21 cellular contexts compared by ENCODE assay signal in genomic region chr22:23061471-23062280, GRCh38. TPM values are rescaled to one million over a fixed set of nuclear protein-coding genes. Genes with fewer than 3 reads are reported as not detected.
DNase-seq lines count a peak whose midpoint lies in the region; ATAC-seq and TF ChIP-seq lines count a peak whose summit lies in the region.
"Had no signal": no experiment of that assay in that cellular context is flagged by ENCODE, and none has a peak within 500 bp of the region (broad histone marks: within the 10 kb centered on the region; RNA-seq: fewer than 3 reads in every experiment).

No MANE protein-coding gene starts in this region.

- no peaks in the 10 kb centered on the region for H3K27me3 ChIP-seq in osteoblast (ENCODE audit: insufficient read depth, low read length)
- H3K27me3 ChIP-seq: gastrocnemius medialis, thyroid gland had no signal

- no peaks in the 10 kb centered on the region for H3K4me1 ChIP-seq in osteoblast (ENCODE audit: insufficient read depth, low read length)
- H3K4me1 ChIP-seq: gastrocnemius medialis, thyroid gland had no signal

- no peak overlapping the region for H3K27ac ChIP-seq in osteoblast (ENCODE audit: low read depth, low read length)
- H3K27ac ChIP-seq: gastrocnemius medialis, thyroid gland, VCaP had no signal

- no peak overlapping the region for H3K4me3 Mint-ChIP-seq in stimulated activated naive CD8-positive, alpha-beta T cell treated with anti-CD3 and anti-CD28 coated beads, Interleukin-15, amount 100 ng/mL, for 72 hours
- H3K4me3 Mint-ChIP-seq in activated CD4-positive, alpha-beta memory T cell treated with anti-CD3 and anti-CD28 coated beads, Interleukin-2, amount 10 ng/mL, durations not matched to agents 7 days and 5 days: no peak overlapping the region
- H3K4me3 Mint-ChIP-seq: B cell; central memory CD8-positive, alpha-beta T cell; nephron; T-helper 1 cell treated with Interleukin-12 subunit alpha and Interleukin-12 subunit beta and Interleukin-4 antibody, amounts not matched to agents 30 μg/mL and 1 μg/mL, for 36 hours had no signal

- no peaks in the 10 kb centered on the region for H4K20me1 ChIP-seq in osteoblast (ENCODE audit: insufficient read depth, low read length)

- H3K79me2 ChIP-seq in osteoblast (ENCODE audit: insufficient read depth, low read length): no peaks in the 10 kb centered on the region

- no peak overlapping the region for H2AFZ ChIP-seq in osteoblast (ENCODE audit: low read length)

- TF ChIP-seq CTCF in osteoblast (IDR thresholded peaks at IDR 0.05; ENCODE audit: extremely low read depth, low read depth, low read length): no peak

- POLR2A ChIA-PET in activated CD4-positive, alpha-beta memory T cell treated with anti-CD3 and anti-CD28 coated beads, Interleukin-2, amount 10 ng/mL, durations not matched to agents 7 days and 5 days (lab: Charles Lee): no interaction called here

- no peaks in the 10 kb centered on the region for H3K36me3 Mint-ChIP-seq in activated CD4-positive, alpha-beta memory T cell treated with anti-CD3 and anti-CD28 coated beads, Interleukin-2, amount 10 ng/mL, durations not matched to agents 7 days and 5 days (ENCODE audit: low read depth)

- no peaks in the 10 kb centered on the region for H3K36me3 ChIP-seq in osteoblast (ENCODE audit: insufficient read depth, low read length)
- H3K36me3 ChIP-seq: gastrocnemius medialis, thyroid gland had no signal

- ATAC-seq in stimulated activated naive CD8-positive, alpha-beta T cell treated with anti-CD3 and anti-CD28 coated beads, Interleukin-15, amount 100 ng/mL, for 72 hours: no peak
- ATAC-seq in stimulated activated naive CD8-positive, alpha-beta T cell treated with anti-CD3 and anti-CD28 coated beads, Interleukin-15, Interleukin-2, amounts not matched to agents 100 U/mL and 50 U/mL, for 24 hours: no peak
- no peak for ATAC-seq in HG02759 (IDR thresholded peaks at IDR 0.05; ENCODE audit: unreplicated experiment)
- ATAC-seq: gastrocnemius medialis had no signal

- DNase-seq in stimulated activated naive CD8-positive, alpha-beta T cell treated with anti-CD3 and anti-CD28 coated beads, Interleukin-15, amount 100 ng/mL, for 72 hours: peak in 1 of 2 donors; percentile 5
- no peak for DNase-seq in stimulated activated naive CD8-positive, alpha-beta T cell treated with anti-CD3 and anti-CD28 coated beads, Interleukin-15, Interleukin-2, amounts not matched to agents 100 U/mL and 50 U/mL, for 24 hours
- DNase-seq in activated CD4-positive, alpha-beta memory T cell treated with anti-CD3 and anti-CD28 coated beads, Interleukin-2, amount 10 ng/mL, durations not matched to agents 7 days and 5 days: peak; percentile 14
- DNase-seq in osteoblast (ENCODE audit: insufficient read length, low spot score, missing footprints) (peak; percentile 46), HuH-7 (ENCODE audit: low spot score) (no peak), SK-N-DZ (ENCODE audit: low spot score) (no peak)
- DNase-seq: anterior cingulate cortex; erythroblast; gastrocnemius medialis; NCI-H1105; NCI-H2081 treated with DMSO at 0.1 percent for 48 hours; NCI-H524; Right ventricle myocardium superior; stimulated activated CD4-positive, alpha-beta T cell treated with anti-CD3 and anti-CD28 coated beads, Interleukin-12 subunit alpha, Interleukin-12 subunit beta, amount 100 ng/mL, for 4 hours; thyroid gland had no signal

- peak overlapping the region; percentile 52 to 55 for H3K27ac Mint-ChIP-seq in stimulated activated naive CD8-positive, alpha-beta T cell treated with anti-CD3 and anti-CD28 coated beads, Interleukin-15, amount 100 ng/mL, for 72 hours
- no peak overlapping the region for H3K27ac Mint-ChIP-seq in activated CD4-positive, alpha-beta memory T cell treated with anti-CD3 and anti-CD28 coated beads, Interleukin-2, amount 10 ng/mL, durations not matched to agents 7 days and 5 days
- H3K27ac Mint-ChIP-seq: B cell; nephron; T-helper 1 cell treated with Interleukin-12 subunit alpha and Interleukin-12 subunit beta and Interleukin-4 antibody, amounts not matched to agents 30 μg/mL and 1 μg/mL, for 36 hours had no signal

- H3K9me3 ChIP-seq in osteoblast (ENCODE audit: low read depth, low read length): no peaks in the 10 kb centered on the region
- H3K9me3 ChIP-seq: gastrocnemius medialis, thyroid gland had no signal

- H3K9me3 Mint-ChIP-seq in stimulated activated naive CD8-positive, alpha-beta T cell treated with anti-CD3 and anti-CD28 coated beads, Interleukin-15, amount 100 ng/mL, for 72 hours: peaks cover 5 to 10% of the 10 kb centered on the region in 2 donors
- no peaks in the 10 kb centered on the region for H3K9me3 Mint-ChIP-seq in activated CD4-positive, alpha-beta memory T cell treated with anti-CD3 and anti-CD28 coated beads, Interleukin-2, amount 10 ng/mL, durations not matched to agents 7 days and 5 days
- H3K9me3 Mint-ChIP-seq: central memory CD8-positive, alpha-beta T cell; T-helper 1 cell treated with Interleukin-12 subunit alpha and Interleukin-12 subunit beta and Interleukin-4 antibody, amounts not matched to agents 30 μg/mL and 1 μg/mL, for 36 hours had no signal

- CTCF ChIA-PET in activated CD4-positive, alpha-beta memory T cell treated with anti-CD3 and anti-CD28 coated beads, Interleukin-2, amount 10 ng/mL, durations not matched to agents 7 days and 5 days (lab: Charles Lee): no interaction called here

- no peaks in the 10 kb centered on the region for H3K27me3 Mint-ChIP-seq in stimulated activated naive CD8-positive, alpha-beta T cell treated with anti-CD3 and anti-CD28 coated beads, Interleukin-15, amount 100 ng/mL, for 72 hours
- H3K27me3 Mint-ChIP-seq in activated CD4-positive, alpha-beta memory T cell treated with anti-CD3 and anti-CD28 coated beads, Interleukin-2, amount 10 ng/mL, durations not matched to agents 7 days and 5 days: peaks cover 6% of the 10 kb centered on the region
- H3K27me3 Mint-ChIP-seq: B cell; central memory CD8-positive, alpha-beta T cell had no signal

- H3K4me3 ChIP-seq in osteoblast (ENCODE audit: insufficient read depth, low read length): no peak overlapping the region
- H3K4me3 ChIP-seq: gastrocnemius medialis, thyroid gland had no signal

- no peak overlapping the region for H3K4me2 ChIP-seq in osteoblast (ENCODE audit: insufficient read depth, low read length)

- H3K4me1 Mint-ChIP-seq in stimulated activated naive CD8-positive, alpha-beta T cell treated with anti-CD3 and anti-CD28 coated beads, Interleukin-15, amount 100 ng/mL, for 72 hours: no peaks in the 10 kb centered on the region
- H3K4me1 Mint-ChIP-seq in activated CD4-positive, alpha-beta memory T cell treated with anti-CD3 and anti-CD28 coated beads, Interleukin-2, amount 10 ng/mL, durations not matched to agents 7 days and 5 days: no peaks in the 10 kb centered on the region
- H3K4me1 Mint-ChIP-seq: central memory CD8-positive, alpha-beta T cell; nephron had no signal

RNA-seq across cellular contexts. Expression of gene GNAZ, which starts 8.6 kb away (rescaled TPM):
- total RNA-seq in activated CD4-positive, alpha-beta memory T cell treated with anti-CD3 and anti-CD28 coated beads, Interleukin-2, amount 10 ng/mL, durations not matched to agents 7 days and 5 days: under 1 TPM; 0.28 to 0.53 TPM
- 0.29 and 0.72 TPM in 2 replicates for total RNA-seq in osteoblast
- polyA plus RNA-seq in SK-N-DZ (2014; cell fraction: cytosol; rRNA removed): 21.4 and 22.8 TPM in 2 replicates
- 19.9 and 21.1 TPM in 2 replicates for polyA plus RNA-seq in SK-N-DZ (2014; cell fraction: nucleus; rRNA removed)

Comparison
In these comparisons a context has a peak if more than half of its experiments do, and no peak if none do; other contexts are left out.
1. DNase-seq: peak in activated CD4-positive, alpha-beta memory T cell treated with anti-CD3 and anti-CD28 coated beads, Interleukin-2, amount 10 ng/mL, durations not matched to agents 7 days and 5 days (single experiment) and osteoblast (single experiment); none in stimulated activated naive CD8-positive, alpha-beta T cell treated with anti-CD3 and anti-CD28 coated beads, Interleukin-15, Interleukin-2, amounts not matched to agents 100 U/mL and 50 U/mL, for 24 hours (single experiment), HuH-7 (single experiment) and SK-N-DZ (single experiment).